In the genomic region with DNA sequence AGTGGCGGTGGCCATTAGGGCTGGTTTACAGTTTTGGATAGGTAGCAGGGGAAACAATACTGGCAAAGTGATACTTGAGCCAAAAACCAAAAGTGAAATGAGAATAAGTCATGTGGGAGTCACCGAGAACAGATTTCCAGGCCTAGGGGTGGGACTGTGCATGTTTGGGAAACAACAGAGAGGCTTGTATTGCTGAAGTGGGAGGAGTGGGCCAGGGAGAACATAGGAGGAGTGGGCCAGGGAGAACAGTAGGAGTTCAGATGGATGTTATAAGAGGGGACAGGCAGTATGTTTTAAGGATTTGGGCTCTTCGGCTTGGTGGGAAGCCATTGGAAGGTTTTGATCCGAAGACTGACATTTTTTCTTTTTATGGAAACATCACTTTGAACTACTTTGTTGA, we compare ENCODE assay signal across 23 cellular contexts. TPM values are rescaled to one million over a fixed set of nuclear protein-coding genes. Genes with fewer than 3 reads are reported as not detected.
DNase-seq lines count a peak whose midpoint lies in the region; ATAC-seq lines count a peak whose summit lies in the region.
"Had no signal": no experiment of that assay in that cellular context is flagged by ENCODE, and none has a peak within 500 bp of the region (broad histone marks: within the 10 kb centered on the region; RNA-seq: fewer than 3 reads in every experiment).

No MANE protein-coding gene starts in this region.

- H3K4me1 Mint-ChIP-seq in activated T-cell treated with anti-CD3 and anti-CD28 coated beads, Interleukin-2, amount 50 U/mL, for 72 hours (ENCODE audit: low read depth): peaks cover 24% of the 10 kb centered on the region
- peaks cover 19% of the 10 kb centered on the region for H3K4me1 Mint-ChIP-seq in activated T-cell treated with anti-CD3 and anti-CD28 coated beads, Interleukin-2, amount 50 U/mL, for 4 hours (ENCODE audit: low read depth)
- H3K4me1 Mint-ChIP-seq in naive B cell: peaks cover 13 to 24% (median 13%) of the 10 kb centered on the region in 3 donors

- no peak for DNase-seq in activated T-cell treated with anti-CD3 and anti-CD28 coated beads, Interleukin-2, amount 50 U/mL, for 72 hours
- DNase-seq in activated T-cell treated with anti-CD3 and anti-CD28 coated beads, Interleukin-2, amount 50 U/mL, for 4 hours: no peak
- DNase-seq in COLO829 (ENCODE audit: low spot score): peak; percentile 50
- DNase-seq in SK-MEL-5 (ENCODE audit: low read depth, low spot score): peak; percentile 62
- DNase-seq in naive B cell: no peak
- no peak for DNase-seq in NCI-H187 treated with DMSO at 0.1 percent for 48 hours (lab: John Stamatoyannopoulos, UW)
- DNase-seq in AG08396 (ENCODE audit: low spot score): no peak
- DNase-seq: CD4-positive, CD25-positive, alpha-beta regulatory T cell; COR-L47; NCI-H1092; NCI-H1417 treated with DMSO at 0.1 percent for 48 hours; NCI-H1694 treated with DMSO at 0.1 percent for 48 hours; NCI-H2081 treated with DMSO at 0.1 percent for 48 hours; NCI-H2171; NCI-H226; NCI-H510A; NCI-H69; Peyer's patch; SIG-M5; SK-N-SH had no signal

- H3K4me3 Mint-ChIP-seq in activated T-cell treated with anti-CD3 and anti-CD28 coated beads, Interleukin-2, amount 50 U/mL, for 72 hours: no peak overlapping the region
- no peak overlapping the region for H3K4me3 Mint-ChIP-seq in activated T-cell treated with anti-CD3 and anti-CD28 coated beads, Interleukin-2, amount 50 U/mL, for 4 hours
- no peak overlapping the region for H3K4me3 Mint-ChIP-seq in naive B cell
- H3K4me3 Mint-ChIP-seq: CD4-positive, CD25-positive, alpha-beta regulatory T cell had no signal

- peaks cover 15 to 53% of the 10 kb centered on the region in 2 donors for H3K36me3 Mint-ChIP-seq in activated T-cell treated with anti-CD3 and anti-CD28 coated beads, Interleukin-2, amount 50 U/mL, for 72 hours (ENCODE audit: insufficient read depth in 2 of 2)
- peaks cover 59% of the 10 kb centered on the region for H3K36me3 Mint-ChIP-seq in activated T-cell treated with anti-CD3 and anti-CD28 coated beads, Interleukin-2, amount 50 U/mL, for 4 hours (ENCODE audit: insufficient read depth)
- peaks cover 39 to 56% of the 10 kb centered on the region in 2 donors for H3K36me3 Mint-ChIP-seq in naive B cell

- ATAC-seq in activated T-cell treated with anti-CD3 and anti-CD28 coated beads, Interleukin-2, amount 50 U/mL, for 72 hours (replicated peaks in 1 of 2): no peak
- no peak for ATAC-seq in activated T-cell treated with anti-CD3 and anti-CD28 coated beads, Interleukin-2, amount 50 U/mL, for 4 hours
- ATAC-seq in naive B cell (ENCODE audit: low read depth in 2 of 2) (no peak), GM18867 (IDR thresholded peaks at IDR 0.05; ENCODE audit: unreplicated experiment) (no peak)
- ATAC-seq: GM12878, HCT116 had no signal

- no peaks in the 10 kb centered on the region for H3K27me3 Mint-ChIP-seq in activated T-cell treated with anti-CD3 and anti-CD28 coated beads, Interleukin-2, amount 50 U/mL, for 72 hours (ENCODE audit: low read depth)
- no peaks in the 10 kb centered on the region for H3K27me3 Mint-ChIP-seq in activated T-cell treated with anti-CD3 and anti-CD28 coated beads, Interleukin-2, amount 50 U/mL, for 4 hours (ENCODE audit: low read depth)
- no peaks in the 10 kb centered on the region for H3K27me3 Mint-ChIP-seq in naive B cell
- H3K27me3 Mint-ChIP-seq: CD4-positive, CD25-positive, alpha-beta regulatory T cell had no signal

- H3K9me3 Mint-ChIP-seq in activated T-cell treated with anti-CD3 and anti-CD28 coated beads, Interleukin-2, amount 50 U/mL, for 72 hours: peaks cover 2 to 3% of the 10 kb centered on the region in 2 donors
- H3K9me3 Mint-ChIP-seq in activated T-cell treated with anti-CD3 and anti-CD28 coated beads, Interleukin-2, amount 50 U/mL, for 4 hours: no peaks in the 10 kb centered on the region
- H3K9me3 Mint-ChIP-seq in naive B cell: peaks cover 0 to 2% (median 0%) of the 10 kb centered on the region in 7 donors

- in situ Hi-C loops in SK-MEL-5 (cut with HindIII; ENCODE audit: low pct_unique_long_range_greater_than_20kb, low sequenced_read_pairs): no loop called here

- peak overlapping the region; percentile 9 for H3K27ac Mint-ChIP-seq in activated T-cell treated with anti-CD3 and anti-CD28 coated beads, Interleukin-2, amount 50 U/mL, for 72 hours
- H3K27ac Mint-ChIP-seq in naive B cell: peak overlapping the region in 4 of 6 donors; percentile 11 to 35 (median 28)

RNA-seq across cellular contexts. Expression of gene AKAP11, which starts 35.5 kb away (rescaled TPM):
- 10 to 100 TPM; 30.0 to 32.5 TPM for total RNA-seq in activated T-cell treated with anti-CD3 and anti-CD28 coated beads, Interleukin-2, amount 50 U/mL, for 72 hours
- 10 to 100 TPM; 26.9 to 29.8 (median 29.2) TPM for total RNA-seq in activated T-cell treated with anti-CD3 and anti-CD28 coated beads, Interleukin-2, amount 50 U/mL, for 4 hours
- 15.8 and 17.1 TPM in 2 replicates for total RNA-seq in SK-MEL-5 (2014; rRNA removed; shearing (Covaris generic))
- 12.0 and 15.4 TPM in 2 replicates for polyA plus RNA-seq in SK-MEL-5 (2015; cell fraction: cytosol; rRNA removed)
- polyA plus RNA-seq in SK-MEL-5 (2015; cell fraction: nucleus; rRNA removed): 18.4 and 18.6 TPM in 2 replicates
- polyA plus RNA-seq in naive B cell (ENCODE audit: low read depth in 6 of 6): 1 to 10 TPM; 3.7 to 6.4 (median 5.2) TPM

Comparison
In these comparisons a context has a peak if more than half of its experiments do, and no peak if none do; other contexts are left out.
1. DNase-seq: peak in COLO829 (single experiment) and SK-MEL-5 (single experiment); none in activated T-cell treated with anti-CD3 and anti-CD28 coated beads, Interleukin-2, amount 50 U/mL, for 72 hours (0 of 2), activated T-cell treated with anti-CD3 and anti-CD28 coated beads, Interleukin-2, amount 50 U/mL, for 4 hours (single experiment), naive B cell (single experiment), NCI-H187 treated with DMSO at 0.1 percent for 48 hours (single experiment) and AG08396 (single experiment).